12 cellular contexts compared by ENCODE assay signal in genomic region chr9:92747459-92748232, GRCh38. TPM values are rescaled to one million over a fixed set of nuclear protein-coding genes. Genes with fewer than 3 reads are reported as not detected.
DNase-seq lines count a peak whose midpoint lies in the region; ATAC-seq, FAIRE-seq and TF ChIP-seq lines count a peak whose summit lies in the region.
"Had no signal": no experiment of that assay in that cellular context is flagged by ENCODE, and none has a peak within 500 bp of the region (broad histone marks: within the 10 kb centered on the region; RNA-seq: fewer than 3 reads in every experiment).

No MANE protein-coding gene starts in this region.

- no peak for TF ChIP-seq RAD21 in HepG2 (CRISPR knock-in tag; IDR thresholded peaks at IDR 0.05)

- H3K4me2 ChIP-seq in astrocyte (ENCODE audit: low read length) (peak overlapping the region; percentile 75), HepG2 (ENCODE audit: low read depth, low read length) (peak overlapping the region; percentile 63)

- no peaks in the 10 kb centered on the region for H3K27me3 Mint-ChIP-seq in MCF 10A (ENCODE audit: insufficient read depth, unreplicated experiment)
- no peaks in the 10 kb centered on the region for H3K27me3 Mint-ChIP-seq in astrocyte (ENCODE audit: low read depth, unreplicated experiment)

- in situ Hi-C loops in HepG2 (cut with HindIII; ENCODE audit: extremely low pct_ligation_motif_present, low pct_unique_long_range_greater_than_20kb) = no loop called here

- POLR2A ChIA-PET in MCF 10A (lab: Yijun Ruan, JAX) (interaction anchor here (1.2 kb wide), 1 partner anchor 30 kb away, joined by 3 read pairs; no protein-coding TSS in a partner anchor), HepG2 (lab: Yijun Ruan, JAX) (no interaction called here)

- no peak overlapping the region for H3K4me3 ChIP-seq in breast epithelium
- H3K4me3 ChIP-seq in astrocyte (ENCODE audit: insufficient read depth, low read depth, low read length) = no peak overlapping the region
- peak overlapping the region in 1 of 3 experiments; percentile 51; a peak in 1 of 6 replicates for H3K4me3 ChIP-seq in HepG2 (replicated peaks in 1 of 3; ENCODE audit: insufficient read depth in 1 of 3, low read depth in 2 of 3, low read length in 3 of 3)
- no peak overlapping the region for H3K4me3 ChIP-seq in upper lobe of right lung

- DNase-seq in MCF 10A (ENCODE audit: unreplicated experiment) (peak; percentile 50), breast epithelium (ENCODE audit: low spot score in 2 of 2) (no peak), astrocyte (ENCODE audit: low read depth) (peak; percentile 34), HepG2 (ENCODE audit: low spot score) (no peak), upper lobe of right lung (no peak), nucleus accumbens (lab: John Stamatoyannopoulos, UW) (no peak)
- no peak for DNase-seq in stimulated activated CD4-positive, alpha-beta T cell treated with anti-CD3 and anti-CD28 coated beads, Interleukin-1b, Interleukin-23, amount 100 ng/mL, for 48 hours
- DNase-seq: activated CD4-positive, alpha-beta T cell treated with anti-CD3 and anti-CD28 coated beads for 1 hour; NCI-H1930; nephron progenitor cell; stimulated activated CD4-positive, alpha-beta T cell treated with anti-CD3 and anti-CD28 coated beads, Interleukin-2, amount 100 ng/mL, for 48 hours had no signal

- H3K4me1 ChIP-seq in breast epithelium = no peaks in the 10 kb centered on the region
- H3K4me1 ChIP-seq in astrocyte (ENCODE audit: insufficient read depth, low read length) = peaks cover 32% of the 10 kb centered on the region
- H3K4me1 ChIP-seq in HepG2 (ENCODE audit: insufficient read depth, low read length) = peaks cover 53% of the 10 kb centered on the region
- H3K4me1 ChIP-seq in upper lobe of right lung = peaks cover 54% of the 10 kb centered on the region

- H3K9me3 Mint-ChIP-seq in MCF 10A (ENCODE audit: unreplicated experiment) (peaks cover 3% of the 10 kb centered on the region), astrocyte (ENCODE audit: unreplicated experiment) (peaks cover 3% of the 10 kb centered on the region)

- no peaks in the 10 kb centered on the region for H3K9me3 ChIP-seq in breast epithelium
- H3K9me3 ChIP-seq in astrocyte (ENCODE audit: insufficient read depth, low read depth, low read length) = no peaks in the 10 kb centered on the region
- H3K9me3 ChIP-seq in HepG2 (ENCODE audit: low read length) = no peaks in the 10 kb centered on the region
- H3K9me3 ChIP-seq in upper lobe of right lung = no peaks in the 10 kb centered on the region

- 62% methylated on average over 5 of the region's 9 CpGs for WGBS in HepG2 (ENCODE audit: low lambda C conversion rate)

- H3K27ac Mint-ChIP-seq in MCF 10A (ENCODE audit: low read depth, unreplicated experiment) = peak overlapping the region; percentile 18
- H3K27ac Mint-ChIP-seq in astrocyte (ENCODE audit: unreplicated experiment) = no peak overlapping the region

- intact Hi-C loops in MCF 10A (cut with micrococcal nuclease) (no loop called here), breast epithelium (cut with DNase I; ENCODE audit: low total_unique reads) (no loop called here), HepG2 (cut with micrococcal nuclease; ENCODE audit: unreplicated experiment) (no loop called here), upper lobe of right lung (cut with DNase I) (no loop called here)

- H3K9ac ChIP-seq in astrocyte (ENCODE audit: low read length) = no peak overlapping the region
- H3K9ac ChIP-seq in HepG2 (ENCODE audit: insufficient read depth, low read depth, low read length) = no peak overlapping the region

- H3K79me2 ChIP-seq in astrocyte (ENCODE audit: insufficient read depth, low read length) (peaks cover 98% of the 10 kb centered on the region), HepG2 (ENCODE audit: insufficient read depth, low read length) (peaks cover 74% of the 10 kb centered on the region)

- TF ChIP-seq POLR2A in breast epithelium (IDR thresholded peaks at IDR 0.05) (no peak), HepG2 (IDR thresholded peaks at IDR 0.05; ENCODE audit: insufficient read depth in 1 of 2, low read depth in 2 of 2, low read length in 2 of 2) (no peak)

- H3K36me3 Mint-ChIP-seq in MCF 10A (ENCODE audit: insufficient read depth, unreplicated experiment) = peaks cover 8% of the 10 kb centered on the region
- H3K36me3 Mint-ChIP-seq in astrocyte (ENCODE audit: low read depth, unreplicated experiment) = peaks cover 6% of the 10 kb centered on the region

- peaks cover 89% of the 10 kb centered on the region for H4K20me1 ChIP-seq in astrocyte (ENCODE audit: insufficient read depth, low read length)
- no peaks in the 10 kb centered on the region; the same call in 1 of the 2 replicates for H4K20me1 ChIP-seq in HepG2 (ENCODE audit: insufficient read depth, low read length)

- FAIRE-seq in astrocyte (lab: Jason Lieb, UNC) = no peak
- FAIRE-seq in HepG2 (lab: Jason Lieb, UNC) = no peak

- CTCF ChIA-PET in MCF 10A (lab: Yijun Ruan, JAX) (interaction anchor here (0.8 to 1.3 kb wide), 2 partner anchors 11 to 31 kb away, joined by 3 to 4 read pairs; no protein-coding TSS in a partner anchor), HepG2 (lab: Yijun Ruan, JAX; ENCODE audit: low intra/inter-chr PET ratio, low total read pairs) (no interaction called here)

- H3K27me3 ChIP-seq in breast epithelium = no peaks in the 10 kb centered on the region
- H3K27me3 ChIP-seq in astrocyte (ENCODE audit: insufficient read depth, low read length) = no peaks in the 10 kb centered on the region
- no peaks in the 10 kb centered on the region for H3K27me3 ChIP-seq in HepG2 (ENCODE audit: control insufficient read depth in 1 of 2, insufficient read depth in 2 of 2, low read length in 2 of 2)
- no peaks in the 10 kb centered on the region for H3K27me3 ChIP-seq in upper lobe of right lung

- no peaks in the 10 kb centered on the region for H3K36me3 ChIP-seq in breast epithelium
- H3K36me3 ChIP-seq in astrocyte (ENCODE audit: insufficient read depth, low read length) = no peaks in the 10 kb centered on the region
- H3K36me3 ChIP-seq in HepG2 (replicated peaks in 1 of 2; ENCODE audit: control insufficient read depth in 1 of 2, insufficient read depth in 2 of 2, low read length in 2 of 2) = no peaks in the 10 kb centered on the region
- no peaks in the 10 kb centered on the region for H3K36me3 ChIP-seq in upper lobe of right lung

- H3K27ac ChIP-seq in breast epithelium = no peak overlapping the region
- H3K27ac ChIP-seq in astrocyte (ENCODE audit: low read depth, low read length) = peak overlapping the region; percentile 45
- H3K27ac ChIP-seq in HepG2 (ENCODE audit: extremely low read length, insufficient read depth, low read length) = peak overlapping the region; percentile 53
- peak overlapping the region; percentile 30 for H3K27ac ChIP-seq in upper lobe of right lung

- TF ChIP-seq EP300 in HepG2 (IDR thresholded peaks at IDR 0.05; ENCODE audit: low read depth in 2 of 2, low read length in 2 of 2) (no peak), HepG2 (CRISPR knock-in tag; IDR thresholded peaks at IDR 0.05; ENCODE audit: borderline replicate concordance) (no peak)

- H3K4me1 Mint-ChIP-seq in MCF 10A (ENCODE audit: insufficient read depth, unreplicated experiment) (peaks cover 17% of the 10 kb centered on the region), astrocyte (ENCODE audit: low read depth, unreplicated experiment) (peaks cover 29% of the 10 kb centered on the region)

- H3K4me3 Mint-ChIP-seq in MCF 10A (ENCODE audit: unreplicated experiment) (no peak overlapping the region), astrocyte (ENCODE audit: unreplicated experiment) (no peak overlapping the region)
- H3K4me3 Mint-ChIP-seq: nephron progenitor cell had no signal

- BruUV-seq in MCF 10A (replicated peaks; lab: Mats Ljungman, UMichigan) (no TSS peak), HepG2 (replicated peaks; lab: Mats Ljungman, UMichigan) (no TSS peak)

- ATAC-seq in HepG2 = peak; percentile 61
- peak; percentile 15 for ATAC-seq in upper lobe of right lung
- ATAC-seq in GM19455 (IDR thresholded peaks at IDR 0.05; ENCODE audit: unreplicated experiment) = no peak

- H2AFZ ChIP-seq in astrocyte (ENCODE audit: low read depth, low read length) (no peak overlapping the region), HepG2 (ENCODE audit: low read length) (no peak overlapping the region)

- no peak for TF ChIP-seq CTCF in MCF 10A (IDR thresholded peaks at IDR 0.05; ENCODE audit: unreplicated experiment)
- TF ChIP-seq CTCF in breast epithelium (IDR thresholded peaks at IDR 0.05) = no peak
- no peak for TF ChIP-seq CTCF in astrocyte (IDR thresholded peaks at IDR 0.05; ENCODE audit: insufficient read depth, low read depth, low read length)
- TF ChIP-seq CTCF in HepG2 (CRISPR knock-in tag; IDR thresholded peaks at IDR 0.05) = no peak
- no peak for TF ChIP-seq CTCF in upper lobe of right lung (IDR thresholded peaks at IDR 0.05)

RNA-seq across cellular contexts. Expression of gene BICD2, which starts 17.0 kb away (rescaled TPM):
- total RNA-seq in MCF 10A (2022) (23.1 and 23.5 TPM in 2 replicates), breast epithelium (10 to 100 TPM; 22.8 to 56.0 (median 26.5) TPM), astrocyte (45.9 and 48.2 TPM in 2 replicates), HepG2 (2016; rRNA removed; fragmentation: Illumina TruSeq; extraction: Trizol) (17.4 and 18.3 TPM in 2 replicates), upper lobe of right lung (38.6 TPM)
- total RNA-seq in HepG2 (2016; cell fraction: cytosol; rRNA removed; fragmentation: Illumina TruSeq; extraction: Trizol; ENCODE audit: low read depth) = 2.2 and 2.6 TPM in 2 replicates
- 17.1 and 17.9 TPM in 2 replicates for total RNA-seq in HepG2 (2016; cell fraction: insoluble cytoplasmic fraction; rRNA removed; fragmentation: Illumina TruSeq; extraction: Trizol)
- 7.5 and 8.2 TPM in 2 replicates for total RNA-seq in HepG2 (2016; cell fraction: membrane; rRNA removed; fragmentation: Illumina TruSeq; extraction: Trizol)
- total RNA-seq in HepG2 (2016; cell fraction: nucleus; rRNA removed; fragmentation: Illumina TruSeq; extraction: Trizol) = 15.1 and 18.6 TPM in 2 replicates
- 5.1 and 6.3 TPM in 2 replicates for polyA plus RNA-seq in HepG2 (2011; rRNA removed)
- 5.7 and 6.0 TPM in 2 replicates for polyA plus RNA-seq in HepG2 (2011; cell fraction: cytosol; rRNA removed)
- polyA plus RNA-seq in HepG2 (2011; cell fraction: nucleus; rRNA removed) = 9.9 and 11.3 TPM in 2 replicates
- 9.8 and 11.5 TPM in 2 replicates for polyA plus RNA-seq in HepG2 (2012)
- polyA plus RNA-seq in HepG2 (2016; cell fraction: cytosol; fragmentation: Illumina TruSeq; extraction: Trizol; ENCODE audit: low read depth) = 1.1 TPM in 2 replicates
- 15.2 and 16.4 TPM in 2 replicates for polyA plus RNA-seq in HepG2 (2016; cell fraction: insoluble cytoplasmic fraction; fragmentation: Illumina TruSeq; extraction: Trizol; ENCODE audit: low read depth)
- polyA plus RNA-seq in HepG2 (2016; cell fraction: membrane; fragmentation: Illumina TruSeq; extraction: Trizol; ENCODE audit: low read depth) = 3.5 and 4.1 TPM in 2 replicates
- 17.8 and 17.9 TPM in 2 replicates for polyA plus RNA-seq in HepG2 (2016; cell fraction: nucleus; fragmentation: Illumina TruSeq; extraction: Trizol; ENCODE audit: insufficient read depth, low read depth)
- polyA minus RNA-seq in HepG2 (2011; rRNA and poly(A)+ RNA removed; ENCODE audit: low replicate concordance) = 10.1 and 10.5 TPM in 2 replicates
- 6.4 and 6.6 TPM in 2 replicates for polyA minus RNA-seq in HepG2 (2011; cell fraction: cytosol; rRNA and poly(A)+ RNA removed)
- polyA minus RNA-seq in HepG2 (2011; cell fraction: nucleus; rRNA and poly(A)+ RNA removed) = 8.7 and 9.5 TPM in 2 replicates

Comparison
In these comparisons a context has a peak if more than half of its experiments do, and no peak if none do; other contexts are left out.
1. DNase-seq: peak in MCF 10A (single experiment) and astrocyte (single experiment); none in breast epithelium (0 of 2), HepG2 (single experiment), upper lobe of right lung (single experiment), nucleus accumbens (0 of 56) and stimulated activated CD4-positive, alpha-beta T cell treated with anti-CD3 and anti-CD28 coated beads, Interleukin-1b, Interleukin-23, amount 100 ng/mL, for 48 hours (single experiment).
2. H3K27ac ChIP-seq: peak in astrocyte (single experiment), HepG2 (single experiment) and upper lobe of right lung (single experiment); none in breast epithelium (0 of 2).